19 cellular contexts compared by ENCODE assay signal in genomic region chr20:44370639-44371218, GRCh38. TPM values are rescaled to one million over a fixed set of nuclear protein-coding genes. Genes with fewer than 3 reads are reported as not detected.
A peak's percentile ranks its signal among the peaks of the same experiment; 100 is the strongest.
DNase-seq lines count a peak whose midpoint lies in the region; ATAC-seq, FAIRE-seq and TF ChIP-seq lines count a peak whose summit lies in the region.
"Had no signal": no experiment of that assay in that cellular context is flagged by ENCODE, and none has a peak within 500 bp of the region (broad histone marks: within the 10 kb centered on the region; RNA-seq: fewer than 3 reads in every experiment).

No MANE protein-coding gene starts in this region.

- H3K4me3 ChIP-seq in PC-3 (ENCODE audit: low read length) (no peak overlapping the region), hepatocyte (no peak overlapping the region), neural progenitor cell (no peak overlapping the region)
- H3K4me3 ChIP-seq: tibial artery had no signal

- H3K4me1 ChIP-seq in PC-3 (ENCODE audit: insufficient read depth, low read length) (peaks cover 4% of the 10 kb centered on the region; the same call in 1 of the 2 replicates), hepatocyte (ENCODE audit: insufficient read depth) (peaks cover 14% of the 10 kb centered on the region), neural progenitor cell (no peaks in the 10 kb centered on the region)
- H3K4me1 ChIP-seq: tibial artery had no signal

- no peak for TF ChIP-seq CTCF in PC-3 (conservative IDR thresholded peaks at IDR 0.05; ENCODE audit: low read depth, low read length)
- TF ChIP-seq CTCF in hepatocyte (IDR thresholded peaks at IDR 0.05; ENCODE audit: poor library complexity) = no peak
- TF ChIP-seq CTCF in neural progenitor cell (IDR thresholded peaks at IDR 0.05) = no peak

- H3K9me3 ChIP-seq in PC-3 (ENCODE audit: low read length) (no peaks in the 10 kb centered on the region), hepatocyte (ENCODE audit: low read depth) (no peaks in the 10 kb centered on the region), neural progenitor cell (ENCODE audit: low read depth) (no peaks in the 10 kb centered on the region)
- H3K9me3 ChIP-seq: tibial artery had no signal

- H4K20me1 ChIP-seq in PC-3 (ENCODE audit: low read length) = no peaks in the 10 kb centered on the region
- peaks cover 14% of the 10 kb centered on the region for H4K20me1 ChIP-seq in hepatocyte (ENCODE audit: insufficient read depth, poor library complexity, severe bottlenecking)
- H4K20me1 ChIP-seq in neural progenitor cell (ENCODE audit: low read depth) = no peaks in the 10 kb centered on the region

- no peak for FAIRE-seq in GM12892 (lab: Jason Lieb, UNC)
- FAIRE-seq: endothelial cell of umbilical vein, RCC 7860 had no signal

- no TSS peak for BruUV-seq in PC-3 (replicated peaks; lab: Mats Ljungman, UMichigan)

- H3K27ac ChIP-seq in PC-3 (ENCODE audit: low read length) (no peak overlapping the region), hepatocyte (peak overlapping the region; percentile 92), neural progenitor cell (no peak overlapping the region)
- H3K27ac ChIP-seq: tibial artery had no signal

- H3K4me1 Mint-ChIP-seq in neural progenitor cell = peaks cover 8% of the 10 kb centered on the region
- H3K4me1 Mint-ChIP-seq: central memory CD8-positive, alpha-beta T cell; T-cell had no signal

- peak overlapping the region; percentile 67 for H2AFZ ChIP-seq in PC-3 (ENCODE audit: low read length)
- no peak overlapping the region for H2AFZ ChIP-seq in hepatocyte
- H2AFZ ChIP-seq in neural progenitor cell (replicated peaks) = peak overlapping the region; percentile 82

- H3F3A ChIP-seq in PC-3 (ENCODE audit: low read length, unreplicated experiment) (no peaks in the 10 kb centered on the region), neural progenitor cell (ENCODE audit: low read depth) (no peaks in the 10 kb centered on the region)

- intact Hi-C loops in PC-3 (cut with micrococcal nuclease) = no loop called here

- no peaks in the 10 kb centered on the region for H3K9me3 Mint-ChIP-seq in neural progenitor cell
- H3K9me3 Mint-ChIP-seq: activated naive CD4-positive, alpha-beta T cell treated with anti-CD3 and anti-CD28 coated beads, Interleukin-2, amount 50 U/mL, for 72 hours; central memory CD8-positive, alpha-beta T cell; T-cell had no signal

- H3K4me2 ChIP-seq in PC-3 (ENCODE audit: low read length) (no peak overlapping the region), hepatocyte (peak overlapping the region; percentile 59), neural progenitor cell (no peak overlapping the region)

- H3K79me2 ChIP-seq in PC-3 (ENCODE audit: low read length) (no peaks in the 10 kb centered on the region), hepatocyte (peaks cover 82% of the 10 kb centered on the region), neural progenitor cell (ENCODE audit: low read depth) (no peaks in the 10 kb centered on the region)

- no peaks in the 10 kb centered on the region for H3K36me3 Mint-ChIP-seq in neural progenitor cell
- H3K36me3 Mint-ChIP-seq: activated naive CD4-positive, alpha-beta T cell treated with anti-CD3 and anti-CD28 coated beads, Interleukin-2, amount 50 U/mL, for 72 hours; T-cell had no signal

- H3K27ac Mint-ChIP-seq in neural progenitor cell = peak overlapping the region; percentile 27
- H3K27ac Mint-ChIP-seq: activated naive CD4-positive, alpha-beta T cell treated with anti-CD3 and anti-CD28 coated beads, Interleukin-2, amount 50 U/mL, for 72 hours; T-cell had no signal

- peak; percentile 87 for ATAC-seq in PC-3
- no peak for ATAC-seq in GM19452 (IDR thresholded peaks at IDR 0.05; ENCODE audit: unreplicated experiment)
- ATAC-seq in HG03354 (IDR thresholded peaks at IDR 0.05; ENCODE audit: poor library complexity, severe bottlenecking, unreplicated experiment) = no peak
- ATAC-seq: activated naive CD4-positive, alpha-beta T cell treated with anti-CD3 and anti-CD28 coated beads, Interleukin-2, amount 50 U/mL, for 72 hours; T-cell had no signal

- POLR2A ChIA-PET in PC-3 (lab: Charles Lee; ENCODE audit: unreplicated experiment) = no interaction called here

- H3K36me3 ChIP-seq in PC-3 (ENCODE audit: low read depth, low read length) = no peaks in the 10 kb centered on the region
- no peaks in the 10 kb centered on the region for H3K36me3 ChIP-seq in hepatocyte (replicated peaks; ENCODE audit: insufficient read depth, low read depth)
- H3K36me3 ChIP-seq in neural progenitor cell = no peaks in the 10 kb centered on the region
- H3K36me3 ChIP-seq: tibial artery had no signal

- H3K9me2 ChIP-seq in PC-3 (replicated peaks; ENCODE audit: low read length) (no peaks in the 10 kb centered on the region), hepatocyte (replicated peaks; ENCODE audit: insufficient read depth) (no peaks in the 10 kb centered on the region)

- peaks cover 2% of the 10 kb centered on the region for H3K27me3 Mint-ChIP-seq in neural progenitor cell (ENCODE audit: insufficient read depth, low read depth)

- DNase-seq in DMS53 treated with DMSO at 0.1 percent for 48 hours (lab: John Stamatoyannopoulos, UW; ENCODE audit: unreplicated experiment) (peak; percentile 87), PC-3 (peak; percentile 41), hepatocyte (ENCODE audit: low spot score) (peak; percentile 74), neural progenitor cell (ENCODE audit: low spot score) (no peak), occipital lobe (lab: John Stamatoyannopoulos, UW) (no peak), GM12892 (ENCODE audit: insufficient read length) (no peak)
- DNase-seq: glutamatergic neuron, NCI-H1048, NCI-H2227 treated with DMSO at 0.1 percent for 48 hours, posterior cingulate gyrus, T-cell, tibial artery had no signal

- 43% methylated on average over 9 of the region's 9 CpGs for WGBS in hepatocyte (ENCODE audit: low lambda C conversion rate, missing lambda C conversion rate)

- no peak overlapping the region for H3K4me3 Mint-ChIP-seq in neural progenitor cell
- H3K4me3 Mint-ChIP-seq: central memory CD8-positive, alpha-beta T cell; T-cell had no signal

- H3K9ac ChIP-seq in PC-3 (ENCODE audit: low read length) (no peak overlapping the region), neural progenitor cell (no peak overlapping the region)

- no peak for TF ChIP-seq POLR2A in GM12892 (IDR thresholded peaks at IDR 0.05; ENCODE audit: low read depth, low read length)

- CTCF ChIA-PET in PC-3 (lab: Charles Lee) = no interaction called here

- H3K27me3 ChIP-seq in PC-3 (ENCODE audit: low read length) (peaks cover 8% of the 10 kb centered on the region; the same call in 1 of the 2 replicates), hepatocyte (no peaks in the 10 kb centered on the region), neural progenitor cell (no peaks in the 10 kb centered on the region)

RNA-seq across cellular contexts. Expression of gene HNF4A, which starts 15.2 kb away (rescaled TPM):
- total RNA-seq in PC-3 (2014; rRNA removed) = not detected in 2 replicates
- total RNA-seq in hepatocyte = 66.7 and 88.0 TPM in 2 replicates
- polyA plus RNA-seq in hepatocyte = 27.9 and 38.2 TPM in 2 replicates
- 0.68 and 1.6 TPM in 2 replicates for total RNA-seq in neural progenitor cell (ENCODE audit: low replicate concordance)
- not detected for total RNA-seq in occipital lobe
- polyA plus RNA-seq in GM12892 (2012; ENCODE audit: missing spikeins) = not detected
- total RNA-seq: activated naive CD4-positive, alpha-beta T cell treated with anti-CD3 and anti-CD28 coated beads, Interleukin-2, amount 50 U/mL, for 72 hours; endothelial cell of umbilical vein; lower leg skin had no signal
- polyA plus RNA-seq: endothelial cell of umbilical vein had no signal

RNA-seq across cellular contexts. Expression of gene R3HDML, which starts 33.9 kb away (rescaled TPM):
- total RNA-seq in PC-3 (2014; rRNA removed) (not detected in 2 replicates), hepatocyte (0.23 TPM in 1 of 2 replicates, not detected in the other), neural progenitor cell (ENCODE audit: low replicate concordance) (not detected in 2 replicates), occipital lobe (not detected)
- 0.21 TPM in 1 of 2 replicates, not detected in the other for polyA plus RNA-seq in hepatocyte
- polyA plus RNA-seq in GM12892 (2012; ENCODE audit: missing spikeins) = not detected
- total RNA-seq: activated naive CD4-positive, alpha-beta T cell treated with anti-CD3 and anti-CD28 coated beads, Interleukin-2, amount 50 U/mL, for 72 hours; endothelial cell of umbilical vein; lower leg skin; T-cell had no signal
- polyA plus RNA-seq: endothelial cell of umbilical vein had no signal

RNA-seq across cellular contexts. Expression of gene FITM2, which starts 59.7 kb away (rescaled TPM):
- total RNA-seq in PC-3 (2014; rRNA removed) = 8.8 and 9.9 TPM in 2 replicates
- total RNA-seq in hepatocyte = 6.7 and 6.8 TPM in 2 replicates
- 2.3 and 4.6 TPM in 2 replicates for polyA plus RNA-seq in hepatocyte
- total RNA-seq in neural progenitor cell (ENCODE audit: low replicate concordance) = 1.4 and 1.9 TPM in 2 replicates
- 9.8 TPM for total RNA-seq in occipital lobe
- polyA plus RNA-seq in GM12892 (2012; ENCODE audit: missing spikeins) = 0.76 TPM

Comparison
In these comparisons a context has a peak if more than half of its experiments do, and no peak if none do; other contexts are left out.
1. DNase-seq: peak in DMS53 treated with DMSO at 0.1 percent for 48 hours (single experiment), PC-3 (single experiment) and hepatocyte (single experiment); none in neural progenitor cell (single experiment), occipital lobe (single experiment) and GM12892 (single experiment).
2. RNA of gene HNF4A, which starts 15.2 kb away (total RNA-seq): 66.7 to 88.0 TPM in hepatocyte; 0.68 to 1.6 TPM in neural progenitor cell, not detected in PC-3 and not detected in occipital lobe (single experiment); every median in the first group is over 10 times any median in the second.